Comparison of ENCODE assay signal across 9 cellular contexts in the genomic region with DNA sequence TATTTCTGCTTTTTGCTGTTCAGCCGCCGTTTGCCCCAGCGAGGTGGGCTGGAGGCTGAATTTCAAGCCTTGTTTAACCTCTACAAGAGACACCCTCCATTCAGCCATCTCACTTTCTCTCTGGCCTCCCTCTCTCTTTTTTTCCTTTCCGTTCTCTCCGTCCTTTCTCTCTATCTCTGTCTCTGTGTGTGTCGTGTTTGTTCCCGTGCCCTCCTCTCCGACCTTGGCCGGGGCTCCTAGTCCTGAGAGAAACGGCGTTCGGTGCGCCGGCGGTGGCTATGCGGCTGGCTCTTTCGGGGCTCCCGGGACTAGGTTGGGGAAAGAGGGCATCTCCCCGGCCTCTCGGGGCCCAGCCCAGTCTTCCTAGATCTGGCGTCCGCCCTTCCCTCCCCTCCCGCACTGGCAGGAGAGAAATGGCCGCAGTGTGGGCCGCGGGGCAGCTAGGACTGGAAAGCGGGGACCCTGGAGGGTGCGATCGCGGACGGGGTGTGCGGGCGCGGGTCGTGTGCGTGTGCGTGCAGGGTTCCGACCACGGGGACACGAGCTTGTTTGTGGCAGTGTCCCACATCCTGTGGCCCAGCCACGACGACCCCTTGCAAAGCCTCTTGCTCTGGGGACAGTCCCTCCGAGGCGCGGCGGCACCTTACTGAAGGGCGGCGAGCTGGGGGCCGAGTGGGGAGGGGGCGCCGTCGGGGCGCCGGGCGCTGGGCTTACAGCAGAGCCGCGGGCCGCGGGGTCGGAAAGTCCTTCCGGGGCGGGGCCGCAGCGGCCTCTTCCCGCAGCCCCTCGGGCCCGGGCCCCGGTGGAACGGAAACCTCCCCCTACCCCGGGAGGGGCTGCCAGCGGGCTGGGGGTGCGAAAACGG. TPM values are rescaled to one million over a fixed set of nuclear protein-coding genes. Genes with fewer than 3 reads are reported as not detected.
DNase-seq lines count a peak whose midpoint lies in the region; ATAC-seq and TF ChIP-seq lines count a peak whose summit lies in the region.
"Had no signal": no experiment of that assay in that cellular context is flagged by ENCODE, and none has a peak within 500 bp of the region (broad histone marks: within the 10 kb centered on the region; RNA-seq: fewer than 3 reads in every experiment).

No MANE protein-coding gene starts in this region.

- peak overlapping the region; percentile 84 for H3K27ac Mint-ChIP-seq in activated CD4-positive, alpha-beta T cell treated with anti-CD3 and anti-CD28 coated beads, Interleukin-2, amount 10 ng/mL, durations not matched to agents 24 days and 14 days
- H3K27ac Mint-ChIP-seq in T-helper 17 cell = no peak overlapping the region

- intact Hi-C loops in activated CD4-positive, alpha-beta T cell treated with anti-CD3 and anti-CD28 coated beads, Interleukin-2, amount 10 ng/mL, durations not matched to agents 24 days and 14 days (cut with micrococcal nuclease) = loop anchor here (1.0 to 10.0 kb wide), 2 partner anchors 9 to 488 kb away; a partner anchor contains a TSS

- H3K27me3 ChIP-seq in iPS-15b (ENCODE audit: control insufficient read depth, insufficient read depth, low read length) = peaks cover 98% of the 10 kb centered on the region
- peaks cover 100% of the 10 kb centered on the region for H3K27me3 ChIP-seq in smooth muscle cell (ENCODE audit: low read depth)

- H3K9me3 ChIP-seq in T-helper 17 cell (ENCODE audit: control insufficient read depth, low read length, poor library complexity, severe bottlenecking) (no peaks in the 10 kb centered on the region), iPS-15b (ENCODE audit: control insufficient read depth, insufficient read depth, low read length) (no peaks in the 10 kb centered on the region), smooth muscle cell (replicated peaks; ENCODE audit: low read depth) (no peaks in the 10 kb centered on the region)

- no peaks in the 10 kb centered on the region for H3F3A ChIP-seq in smooth muscle cell (ENCODE audit: low read depth)

- H3K4me2 ChIP-seq in smooth muscle cell = peak overlapping the region; percentile 83

- H3K9me3 Mint-ChIP-seq in activated CD4-positive, alpha-beta T cell treated with anti-CD3 and anti-CD28 coated beads, Interleukin-2, amount 10 ng/mL, durations not matched to agents 24 days and 14 days = peaks cover 4% of the 10 kb centered on the region

- DNase-seq in activated CD4-positive, alpha-beta T cell treated with anti-CD3 and anti-CD28 coated beads, Interleukin-2, amount 10 ng/mL, durations not matched to agents 24 days and 14 days = peak; percentile 60
- DNase-seq in activated CD4-positive, alpha-beta T cell treated with anti-CD3 and anti-CD28 coated beads, Interleukin-2, amount 50 U/mL, for 1 hour = no peak
- DNase-seq in T-helper 17 cell = no peak
- DNase-seq in smooth muscle cell (lab: John Stamatoyannopoulos, UW; ENCODE audit: unreplicated experiment) = no peak
- DNase-seq in SIG-M5 treated with dmso at 0.1 percent for 504 hours (lab: John Stamatoyannopoulos, UW; ENCODE audit: unreplicated experiment) = no peak
- no peak for DNase-seq in NCI-H82 treated with DMSO at 0.1 percent for 48 hours (lab: John Stamatoyannopoulos, UW; ENCODE audit: unreplicated experiment)

- H2AFZ ChIP-seq in smooth muscle cell (ENCODE audit: low read depth) = no peak overlapping the region

- WGBS in smooth muscle cell (ENCODE audit: low lambda C conversion rate) = 3% methylated on average over 40 of the region's 73 CpGs

- peaks cover 8% of the 10 kb centered on the region for H3K36me3 Mint-ChIP-seq in activated CD4-positive, alpha-beta T cell treated with anti-CD3 and anti-CD28 coated beads, Interleukin-2, amount 10 ng/mL, durations not matched to agents 24 days and 14 days (ENCODE audit: low read depth)
- peaks cover 16% of the 10 kb centered on the region for H3K36me3 Mint-ChIP-seq in T-helper 17 cell (ENCODE audit: low read depth)

- peaks cover 8% of the 10 kb centered on the region for H3K4me1 Mint-ChIP-seq in activated CD4-positive, alpha-beta T cell treated with anti-CD3 and anti-CD28 coated beads, Interleukin-2, amount 10 ng/mL, durations not matched to agents 24 days and 14 days
- peaks cover 29% of the 10 kb centered on the region for H3K4me1 Mint-ChIP-seq in T-helper 17 cell

- no peak overlapping the region for H3K27ac ChIP-seq in smooth muscle cell (ENCODE audit: low read depth)

- H3K4me3 Mint-ChIP-seq in activated CD4-positive, alpha-beta T cell treated with anti-CD3 and anti-CD28 coated beads, Interleukin-2, amount 10 ng/mL, durations not matched to agents 24 days and 14 days = peak overlapping the region; percentile 39
- peak overlapping the region; percentile 81 for H3K4me3 Mint-ChIP-seq in T-helper 17 cell

- no peaks in the 10 kb centered on the region for H3K79me2 ChIP-seq in smooth muscle cell (ENCODE audit: low read depth)

- H3K4me3 ChIP-seq in iPS-15b (ENCODE audit: low read depth, low read length) (peak overlapping the region; percentile 23), smooth muscle cell (peak overlapping the region; percentile 26)

- H3K4me1 ChIP-seq in iPS-15b (ENCODE audit: control insufficient read depth, insufficient read depth, low read length) (peaks cover 6% of the 10 kb centered on the region), smooth muscle cell (ENCODE audit: low read depth) (peaks cover 11% of the 10 kb centered on the region)

- H3K27me3 Mint-ChIP-seq in activated CD4-positive, alpha-beta T cell treated with anti-CD3 and anti-CD28 coated beads, Interleukin-2, amount 10 ng/mL, durations not matched to agents 24 days and 14 days = peaks cover 71% of the 10 kb centered on the region
- H3K27me3 Mint-ChIP-seq in T-helper 17 cell = peaks cover 76% of the 10 kb centered on the region

- no peak for TF ChIP-seq CTCF in smooth muscle cell (IDR thresholded peaks at IDR 0.05; ENCODE audit: borderline replicate concordance, insufficient read depth, poor library complexity, severe bottlenecking)

- peaks cover 4% of the 10 kb centered on the region for H4K20me1 ChIP-seq in smooth muscle cell (ENCODE audit: low read depth)

- no peak for ATAC-seq in T-helper 17 cell
- ATAC-seq in HG02938 (IDR thresholded peaks at IDR 0.05; ENCODE audit: unreplicated experiment) = no peak

- H3K36me3 ChIP-seq in iPS-15b (ENCODE audit: control insufficient read depth, insufficient read depth, low read length) (no peaks in the 10 kb centered on the region), smooth muscle cell (ENCODE audit: low read depth) (no peaks in the 10 kb centered on the region)

- H3K9ac ChIP-seq in iPS-15b (ENCODE audit: low read depth, low read length) = no peak overlapping the region
- no peak overlapping the region for H3K9ac ChIP-seq in smooth muscle cell (ENCODE audit: low read depth)

RNA-seq across cellular contexts. Expression of a gene that starts 5.7 kb away (rescaled TPM):
- not detected in 2 replicates for total RNA-seq in activated CD4-positive, alpha-beta T cell treated with anti-CD3 and anti-CD28 coated beads, Interleukin-2, amount 10 ng/mL, durations not matched to agents 24 days and 14 days
- total RNA-seq in T-helper 17 cell (not detected), smooth muscle cell (not detected in 2 replicates)
- not detected in 2 replicates for polyA plus RNA-seq in smooth muscle cell
- polyA plus RNA-seq: AG04450 had no signal
